ENCODE assay signal across 9 cellular contexts in genomic region chr16:4769306-4769638, GRCh38. TPM values are rescaled to one million over a fixed set of nuclear protein-coding genes. Genes with fewer than 3 reads are reported as not detected.
DNase-seq lines count a peak whose midpoint lies in the region; ATAC-seq and TF ChIP-seq lines count a peak whose summit lies in the region.
"Had no signal": no experiment of that assay in that cellular context is flagged by ENCODE, and none has a peak within 500 bp of the region (broad histone marks: within the 10 kb centered on the region; RNA-seq: fewer than 3 reads in every experiment).

No MANE protein-coding gene starts in this region.

- peak overlapping the region; percentile 70 for H3K4me2 ChIP-seq in OCI-LY1 (ENCODE audit: low read length)

- H3K9me2 ChIP-seq in OCI-LY1 (ENCODE audit: low read depth, low read length) = no peaks in the 10 kb centered on the region

- H2AFZ ChIP-seq in OCI-LY1 (ENCODE audit: low read length) (peak overlapping the region; percentile 51; the same call in 1 of the 2 replicates), neuron (ENCODE audit: low read depth, low read length) (peak overlapping the region; percentile 50)

- no peaks in the 10 kb centered on the region for H3K79me2 ChIP-seq in OCI-LY1 (ENCODE audit: insufficient read depth, low read length)

- peaks cover 9% of the 10 kb centered on the region; the same call in 1 of the 2 replicates for H3F3A ChIP-seq in OCI-LY1 (ENCODE audit: insufficient read depth, low read length)

- no peaks in the 10 kb centered on the region for H4K20me1 ChIP-seq in OCI-LY1 (ENCODE audit: insufficient read depth, low read length)

- H3K9me3 ChIP-seq in CD8-positive, alpha-beta memory T cell (ENCODE audit: low read length) = no peaks in the 10 kb centered on the region
- H3K9me3 ChIP-seq in OCI-LY1 (ENCODE audit: low read length) = no peaks in the 10 kb centered on the region
- H3K9me3 ChIP-seq in neuron (ENCODE audit: low read length) = no peaks in the 10 kb centered on the region

- H3K27ac ChIP-seq in CD8-positive, alpha-beta memory T cell (ENCODE audit: low read depth, low read length) = no peak overlapping the region
- no peak overlapping the region for H3K27ac ChIP-seq in OCI-LY1 (ENCODE audit: low read depth, low read length, poor library complexity, severe bottlenecking)

- CTCF ChIA-PET in CD8-positive, alpha-beta memory T cell (lab: Charles Lee) = interaction anchor here (1.1 to 1.6 kb wide), 2 partner anchors 33 to 35 kb away, joined by 4 to 6 read pairs; partner anchors contain the start of genes ANKS3, DNAAF8 and ROGDI
- CTCF ChIA-PET in GM10248 (lab: Yijun Ruan, JAX) = interaction anchor here (1.1 to 1.8 kb wide), 4 partner anchors 8 to 151 kb away, joined by 3 to 5 read pairs (median 4); partner anchors contain the start of genes ANKS3 and DNAAF8

- H3K4me1 Mint-ChIP-seq in CD8-positive, alpha-beta memory T cell = peaks cover 23 to 39% (median 35%) of the 10 kb centered on the region in 3 donors

- POLR2A ChIA-PET in CD8-positive, alpha-beta memory T cell (lab: Charles Lee) = interaction anchor here (1.0 to 4.1 kb wide), 4 partner anchors 34 to 153 kb away, joined by 3 to 27 read pairs (median 6); partner anchors contain the start of genes ANKS3, DNAAF8, GLYR1 and ROGDI
- POLR2A ChIA-PET in GM10248 (lab: Yijun Ruan, JAX) = interaction anchor here (0.6 to 1.0 kb wide), 4 partner anchors 9 to 516 kb away, joined by 3 read pairs; no protein-coding TSS in a partner anchor

- peak overlapping the region; percentile 52 to 98 (median 88) for H3K27ac Mint-ChIP-seq in CD8-positive, alpha-beta memory T cell

- peak overlapping the region; percentile 63 to 99 (median 90) for H3K4me3 Mint-ChIP-seq in CD8-positive, alpha-beta memory T cell

- no peak for TF ChIP-seq CTCF in OCI-LY1 (IDR thresholded peaks at IDR 0.05; ENCODE audit: low read length)
- no peak for TF ChIP-seq CTCF in epithelial cell of proximal tubule (conservative IDR thresholded peaks at IDR 0.05; ENCODE audit: low read depth, low read length)
- TF ChIP-seq CTCF in GM10248 (IDR thresholded peaks at IDR 0.05; ENCODE audit: control extremely low read depth, extremely low read depth, low read depth, missing control alignments) = no peak

- H3K36me3 ChIP-seq in CD8-positive, alpha-beta memory T cell (ENCODE audit: insufficient read depth, low read length) = no peaks in the 10 kb centered on the region
- no peaks in the 10 kb centered on the region for H3K36me3 ChIP-seq in OCI-LY1 (ENCODE audit: insufficient read depth, low read length)
- peaks cover 8% of the 10 kb centered on the region for H3K36me3 ChIP-seq in neuron (ENCODE audit: insufficient read depth, low read length)

- H3K27me3 Mint-ChIP-seq in CD8-positive, alpha-beta memory T cell = peaks cover 0 to 1% of the 10 kb centered on the region in 2 donors

- no peaks in the 10 kb centered on the region for H3K9me3 Mint-ChIP-seq in CD8-positive, alpha-beta memory T cell

- H3K9ac ChIP-seq in OCI-LY1 (ENCODE audit: low read length) = no peak overlapping the region

- peaks cover 24% of the 10 kb centered on the region for H3K4me1 ChIP-seq in CD8-positive, alpha-beta memory T cell (ENCODE audit: insufficient read depth, low read length)
- H3K4me1 ChIP-seq in OCI-LY1 (ENCODE audit: insufficient read depth, low read length, severe bottlenecking) (peaks cover 13% of the 10 kb centered on the region), neuron (ENCODE audit: insufficient read depth, low read length) (peaks cover 14% of the 10 kb centered on the region)

- DNase-seq in CD8-positive, alpha-beta memory T cell = no peak
- DNase-seq in epithelial cell of proximal tubule (ENCODE audit: low read depth) (no peak), GM10248 (ENCODE audit: extremely low spot score) (no peak)

- H3K36me3 Mint-ChIP-seq in CD8-positive, alpha-beta memory T cell = peaks cover 0 to 18% (median 0%) of the 10 kb centered on the region in 3 donors

- H3K4me3 ChIP-seq in CD8-positive, alpha-beta memory T cell (ENCODE audit: low read length) = peak overlapping the region; percentile 66
- H3K4me3 ChIP-seq in OCI-LY1 (ENCODE audit: low read depth, low read length, poor library complexity, severe bottlenecking) (no peak overlapping the region), epithelial cell of proximal tubule (ENCODE audit: low read depth, low read length) (peak overlapping the region; percentile 80), neuron (ENCODE audit: low read length) (peak overlapping the region; percentile 33)

- no peak for ATAC-seq in GM18498 (IDR thresholded peaks at IDR 0.05; ENCODE audit: unreplicated experiment)
- no peak for ATAC-seq in GM18868 (IDR thresholded peaks at IDR 0.05; ENCODE audit: unreplicated experiment)
- ATAC-seq in HG03135 (IDR thresholded peaks at IDR 0.05; ENCODE audit: unreplicated experiment) = no peak

- no peaks in the 10 kb centered on the region for H3K27me3 ChIP-seq in CD8-positive, alpha-beta memory T cell (ENCODE audit: insufficient read depth, low read length, poor library complexity, severe bottlenecking)
- H3K27me3 ChIP-seq in OCI-LY1 (ENCODE audit: insufficient read depth, low read length) (no peaks in the 10 kb centered on the region), neuron (ENCODE audit: insufficient read depth, low read length) (no peaks in the 10 kb centered on the region)

RNA-seq across cellular contexts. Expression of gene ZNF500, which starts 2.3 kb away (rescaled TPM):
- 10 to 100 TPM; 12.7 to 13.7 TPM for total RNA-seq in CD8-positive, alpha-beta memory T cell
- 15.2 TPM for polyA plus RNA-seq in CD8-positive, alpha-beta memory T cell
- 6.9 and 7.6 TPM in 2 replicates for total RNA-seq in epithelial cell of proximal tubule

RNA-seq across cellular contexts. Expression of gene SEPTIN12, which starts 18.9 kb away (rescaled TPM):
- not detected for total RNA-seq in CD8-positive, alpha-beta memory T cell
- polyA plus RNA-seq in CD8-positive, alpha-beta memory T cell = not detected
- total RNA-seq in epithelial cell of proximal tubule = not detected in 2 replicates
- total RNA-seq: RPMI7951 had no signal

RNA-seq across cellular contexts. Expression of gene SMIM22, which starts 25.9 kb away (rescaled TPM):
- total RNA-seq in CD8-positive, alpha-beta memory T cell = not detected
- polyA plus RNA-seq in CD8-positive, alpha-beta memory T cell = not detected
- total RNA-seq in epithelial cell of proximal tubule = 0.98 and 12.2 TPM in 2 replicates
- total RNA-seq: RPMI7951 had no signal

RNA-seq across cellular contexts. Expression of gene ROGDI, which starts 33.2 kb away (rescaled TPM):
- total RNA-seq in CD8-positive, alpha-beta memory T cell = 1 to 10 TPM; 7.4 to 8.1 TPM
- 7.8 TPM for polyA plus RNA-seq in CD8-positive, alpha-beta memory T cell
- total RNA-seq in epithelial cell of proximal tubule = 18.8 and 39.6 TPM in 2 replicates

RNA-seq across cellular contexts. Expression of gene DNAAF8, which starts 34.9 kb away (rescaled TPM):
- total RNA-seq in CD8-positive, alpha-beta memory T cell = under 1 TPM; 0.15 to 0.31 TPM
- polyA plus RNA-seq in CD8-positive, alpha-beta memory T cell = 0.35 TPM
- total RNA-seq in epithelial cell of proximal tubule = 2.0 TPM in 1 of 2 replicates, not detected in the other
